In the genomic region with DNA sequence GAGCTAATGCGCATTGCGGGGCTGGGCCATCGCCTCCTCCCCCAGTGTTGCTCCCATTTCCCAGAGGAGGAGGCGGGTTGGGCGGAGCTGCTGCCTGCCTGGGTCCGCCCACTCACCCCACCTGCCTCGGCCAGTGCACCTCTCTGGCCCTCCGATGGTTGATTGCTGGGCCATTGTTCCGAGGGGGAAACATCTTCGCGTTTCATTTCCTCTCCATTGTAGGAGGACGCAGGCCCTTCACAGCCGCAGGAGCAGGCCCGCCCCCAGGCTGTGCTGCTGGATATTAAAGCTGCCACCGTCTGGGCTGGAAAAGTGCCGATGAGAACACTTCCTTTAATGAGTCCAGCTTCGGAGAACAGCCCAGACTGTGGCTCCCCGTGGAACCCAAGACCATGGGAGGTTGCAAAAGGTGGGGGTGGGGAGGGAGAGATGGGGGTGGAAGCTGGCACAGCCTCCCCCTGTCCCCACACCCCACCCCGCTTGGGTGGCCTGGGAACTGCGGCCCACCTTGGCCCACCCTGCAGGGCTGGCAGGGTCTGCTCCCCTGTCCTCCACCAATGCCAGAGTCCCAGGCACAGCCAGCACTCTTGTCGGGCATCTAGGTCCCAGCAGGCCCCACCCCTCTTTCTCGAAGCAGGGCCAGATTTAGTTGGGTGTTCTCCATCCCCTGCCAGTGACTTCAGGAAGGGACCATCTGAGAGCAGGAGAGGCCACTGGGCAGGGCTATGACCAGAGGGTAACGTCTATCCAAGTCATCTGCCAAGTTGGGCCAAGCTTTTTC, we compare ENCODE assay signal across 18 cellular contexts.
DNase-seq lines count a peak whose midpoint lies in the region; ATAC-seq and TF ChIP-seq lines count a peak whose summit lies in the region.
"Had no signal": no experiment of that assay in that cellular context is flagged by ENCODE, and none has a peak within 500 bp of the region (broad histone marks: within the 10 kb centered on the region; RNA-seq: fewer than 3 reads in every experiment).

No MANE protein-coding gene starts in this region.

- H3K9me3 ChIP-seq in hepatocyte (ENCODE audit: low read depth) (no peaks in the 10 kb centered on the region), osteoblast (ENCODE audit: low read depth, low read length) (no peaks in the 10 kb centered on the region)
- H3K9me3 ChIP-seq: A549, SJCRH30, tibial artery had no signal

- no peaks in the 10 kb centered on the region for H3K9me2 ChIP-seq in hepatocyte (replicated peaks; ENCODE audit: insufficient read depth)

- H2AFZ ChIP-seq in hepatocyte (no peak overlapping the region), osteoblast (ENCODE audit: low read length) (no peak overlapping the region)

- ATAC-seq in SK-N-SH treated with all-trans-retinoic acid at 6 μM for 48 hours (no peak), GM18511 (IDR thresholded peaks at IDR 0.05; ENCODE audit: unreplicated experiment) (no peak)
- ATAC-seq: A549; naive thymus-derived CD8-positive, alpha-beta T cell had no signal

- WGBS in hepatocyte (ENCODE audit: low lambda C conversion rate, missing lambda C conversion rate): 21% methylated on average over 21 of the region's 23 CpGs

- H3K36me3 ChIP-seq in hepatocyte (replicated peaks; ENCODE audit: insufficient read depth, low read depth): no peaks in the 10 kb centered on the region
- H3K36me3 ChIP-seq in osteoblast (ENCODE audit: insufficient read depth, low read length): no peaks in the 10 kb centered on the region
- H3K36me3 ChIP-seq: SJCRH30, tibial artery had no signal

- H3K4me3 ChIP-seq in hepatocyte (no peak overlapping the region), osteoblast (ENCODE audit: insufficient read depth, low read length) (no peak overlapping the region)
- H3K4me3 ChIP-seq: A549, SJCRH30, tibial artery had no signal

- H3K4me1 ChIP-seq in hepatocyte (ENCODE audit: insufficient read depth) (no peaks in the 10 kb centered on the region), osteoblast (ENCODE audit: insufficient read depth, low read length) (no peaks in the 10 kb centered on the region)
- H3K4me1 ChIP-seq: A549 had no signal

- H3K27ac ChIP-seq in hepatocyte: no peak overlapping the region
- H3K27ac ChIP-seq in osteoblast (ENCODE audit: low read depth, low read length): no peak overlapping the region
- H3K27ac ChIP-seq: A549, SJCRH30, tibial artery had no signal

- H3K79me2 ChIP-seq in hepatocyte (no peaks in the 10 kb centered on the region), osteoblast (ENCODE audit: insufficient read depth, low read length) (no peaks in the 10 kb centered on the region)

- peaks cover 14% of the 10 kb centered on the region for H3K27me3 ChIP-seq in hepatocyte
- H3K27me3 ChIP-seq in osteoblast (ENCODE audit: insufficient read depth, low read length): peaks cover 5% of the 10 kb centered on the region
- H3K27me3 ChIP-seq: SJCRH30 had no signal

- DNase-seq in NCI-H2029 (lab: John Stamatoyannopoulos, UW) (peak; percentile 51), NCI-H2029 treated with DMSO at 0.1 percent for 48 hours (lab: John Stamatoyannopoulos, UW) (no peak), SW480 (ENCODE audit: low spot score) (peak; percentile 83), hepatocyte (ENCODE audit: low spot score) (no peak), osteoblast (ENCODE audit: insufficient read length, low spot score, missing footprints) (peak; percentile 85)
- no peak for DNase-seq in stimulated activated CD4-positive, alpha-beta T cell treated with anti-CD3 and anti-CD28 coated beads, Interleukin-2, amount 100 ng/mL, for 48 hours
- DNase-seq: activated CD4-positive, alpha-beta T cell treated with anti-CD3 and anti-CD28 coated beads, Interleukin-2, amount 50 U/mL, for 4 hours; activated T-cell treated with anti-CD3 and anti-CD28 coated beads, Interleukin-2, amount 50 U/mL, for 48 hours; cerebellar nuclear complex; NCI-H1930; SJCRH30; stimulated activated CD4-positive, alpha-beta T cell treated with anti-CD3 and anti-CD28 coated beads, Interleukin-4, amount 100 ng/mL, for 24 hours; T1000; tibial artery had no signal

- no peaks in the 10 kb centered on the region for H4K20me1 ChIP-seq in hepatocyte (ENCODE audit: insufficient read depth, poor library complexity, severe bottlenecking)
- H4K20me1 ChIP-seq in osteoblast (ENCODE audit: insufficient read depth, low read length): no peaks in the 10 kb centered on the region

- TF ChIP-seq CTCF in hepatocyte (IDR thresholded peaks at IDR 0.05; ENCODE audit: poor library complexity): no peak
- no peak for TF ChIP-seq CTCF in osteoblast (IDR thresholded peaks at IDR 0.05; ENCODE audit: extremely low read depth, low read depth, low read length)

- H3K4me2 ChIP-seq in hepatocyte (peak overlapping the region; percentile 29), osteoblast (ENCODE audit: insufficient read depth, low read length) (no peak overlapping the region)
- H3K4me2 ChIP-seq: A549 had no signal

TF ChIP-seq in SK-N-SH treated with all-trans-retinoic acid at 6 μM for 48 hours, 23 proteins besides CTCF, POLR2A, EP300 and RAD21 (continues in another document):
- no peak for TF ChIP-seq ZFP30 (CRISPR knock-in tag; IDR thresholded peaks at IDR 0.05)
- no peak for TF ChIP-seq CSDC2 (CRISPR knock-in tag; IDR thresholded peaks at IDR 0.05)
- TF ChIP-seq ZFP3 (CRISPR knock-in tag; IDR thresholded peaks at IDR 0.05): no peak
- no peak for TF ChIP-seq ARNTL (CRISPR knock-in tag; IDR thresholded peaks at IDR 0.05; ENCODE audit: borderline replicate concordance, low read depth)
- TF ChIP-seq, protein P1, sequence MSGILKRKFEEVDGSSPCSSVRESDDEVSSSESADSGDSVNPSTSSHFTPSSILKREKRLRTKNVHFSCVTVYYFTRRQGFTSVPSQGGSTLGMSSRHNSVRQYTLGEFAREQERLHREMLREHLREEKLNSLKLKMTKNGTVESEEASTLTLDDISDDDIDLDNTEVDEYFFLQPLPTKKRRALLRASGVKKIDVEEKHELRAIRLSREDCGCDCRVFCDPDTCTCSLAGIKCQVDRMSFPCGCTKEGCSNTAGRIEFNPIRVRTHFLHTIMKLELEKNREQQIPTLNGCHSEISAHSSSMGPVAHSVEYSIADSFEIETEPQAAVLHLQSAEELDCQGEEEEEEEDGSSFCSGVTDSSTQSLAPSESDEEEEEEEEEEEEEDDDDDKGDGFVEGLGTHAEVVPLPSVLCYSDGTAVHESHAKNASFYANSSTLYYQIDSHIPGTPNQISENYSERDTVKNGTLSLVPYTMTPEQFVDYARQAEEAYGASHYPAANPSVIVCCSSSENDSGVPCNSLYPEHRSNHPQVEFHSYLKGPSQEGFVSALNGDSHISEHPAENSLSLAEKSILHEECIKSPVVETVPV (CRISPR knock-in tag; IDR thresholded peaks at IDR 0.05): no peak
- no peak for TF ChIP-seq SNAI2 (CRISPR knock-in tag; IDR thresholded peaks at IDR 0.05)
- TF ChIP-seq TCF4 (CRISPR knock-in tag; IDR thresholded peaks at IDR 0.05; ENCODE audit: borderline replicate concordance): no peak
- no peak for TF ChIP-seq ESRRG (CRISPR knock-in tag; IDR thresholded peaks at IDR 0.05)
- no peak for TF ChIP-seq ZNF8 (CRISPR knock-in tag; IDR thresholded peaks at IDR 0.05)
- no peak for TF ChIP-seq ZNF565 (CRISPR knock-in tag; conservative IDR thresholded peaks at IDR 0.05; ENCODE audit: low read depth)
- TF ChIP-seq, protein P2, sequence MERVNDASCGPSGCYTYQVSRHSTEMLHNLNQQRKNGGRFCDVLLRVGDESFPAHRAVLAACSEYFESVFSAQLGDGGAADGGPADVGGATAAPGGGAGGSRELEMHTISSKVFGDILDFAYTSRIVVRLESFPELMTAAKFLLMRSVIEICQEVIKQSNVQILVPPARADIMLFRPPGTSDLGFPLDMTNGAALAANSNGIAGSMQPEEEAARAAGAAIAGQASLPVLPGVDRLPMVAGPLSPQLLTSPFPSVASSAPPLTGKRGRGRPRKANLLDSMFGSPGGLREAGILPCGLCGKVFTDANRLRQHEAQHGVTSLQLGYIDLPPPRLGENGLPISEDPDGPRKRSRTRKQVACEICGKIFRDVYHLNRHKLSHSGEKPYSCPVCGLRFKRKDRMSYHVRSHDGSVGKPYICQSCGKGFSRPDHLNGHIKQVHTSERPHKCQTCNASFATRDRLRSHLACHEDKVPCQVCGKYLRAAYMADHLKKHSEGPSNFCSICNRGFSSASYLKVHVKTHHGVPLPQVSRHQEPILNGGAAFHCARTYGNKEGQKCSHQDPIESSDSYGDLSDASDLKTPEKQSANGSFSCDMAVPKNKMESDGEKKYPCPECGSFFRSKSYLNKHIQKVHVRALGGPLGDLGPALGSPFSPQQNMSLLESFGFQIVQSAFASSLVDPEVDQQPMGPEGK (CRISPR knock-in tag; IDR thresholded peaks at IDR 0.05; ENCODE audit: borderline replicate concordance): no peak
- TF ChIP-seq, protein P3, sequence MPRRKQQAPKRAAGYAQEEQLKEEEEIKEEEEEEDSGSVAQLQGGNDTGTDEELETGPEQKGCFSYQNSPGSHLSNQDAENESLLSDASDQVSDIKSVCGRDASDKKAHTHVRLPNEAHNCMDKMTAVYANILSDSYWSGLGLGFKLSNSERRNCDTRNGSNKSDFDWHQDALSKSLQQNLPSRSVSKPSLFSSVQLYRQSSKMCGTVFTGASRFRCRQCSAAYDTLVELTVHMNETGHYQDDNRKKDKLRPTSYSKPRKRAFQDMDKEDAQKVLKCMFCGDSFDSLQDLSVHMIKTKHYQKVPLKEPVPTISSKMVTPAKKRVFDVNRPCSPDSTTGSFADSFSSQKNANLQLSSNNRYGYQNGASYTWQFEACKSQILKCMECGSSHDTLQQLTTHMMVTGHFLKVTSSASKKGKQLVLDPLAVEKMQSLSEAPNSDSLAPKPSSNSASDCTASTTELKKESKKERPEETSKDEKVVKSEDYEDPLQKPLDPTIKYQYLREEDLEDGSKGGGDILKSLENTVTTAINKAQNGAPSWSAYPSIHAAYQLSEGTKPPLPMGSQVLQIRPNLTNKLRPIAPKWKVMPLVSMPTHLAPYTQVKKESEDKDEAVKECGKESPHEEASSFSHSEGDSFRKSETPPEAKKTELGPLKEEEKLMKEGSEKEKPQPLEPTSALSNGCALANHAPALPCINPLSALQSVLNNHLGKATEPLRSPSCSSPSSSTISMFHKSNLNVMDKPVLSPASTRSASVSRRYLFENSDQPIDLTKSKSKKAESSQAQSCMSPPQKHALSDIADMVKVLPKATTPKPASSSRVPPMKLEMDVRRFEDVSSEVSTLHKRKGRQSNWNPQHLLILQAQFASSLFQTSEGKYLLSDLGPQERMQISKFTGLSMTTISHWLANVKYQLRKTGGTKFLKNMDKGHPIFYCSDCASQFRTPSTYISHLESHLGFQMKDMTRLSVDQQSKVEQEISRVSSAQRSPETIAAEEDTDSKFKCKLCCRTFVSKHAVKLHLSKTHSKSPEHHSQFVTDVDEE (CRISPR knock-in tag; IDR thresholded peaks at IDR 0.05): no peak
- TF ChIP-seq PPARA (CRISPR knock-in tag; IDR thresholded peaks at IDR 0.05; ENCODE audit: borderline replicate concordance): no peak

Comparison
In these comparisons a context has a peak if more than half of its experiments do, and no peak if none do; other contexts are left out.
1. DNase-seq: peak in NCI-H2029 (single experiment), SW480 (single experiment) and osteoblast (single experiment); none in NCI-H2029 treated with DMSO at 0.1 percent for 48 hours (single experiment), hepatocyte (single experiment) and stimulated activated CD4-positive, alpha-beta T cell treated with anti-CD3 and anti-CD28 coated beads, Interleukin-2, amount 100 ng/mL, for 48 hours (0 of 2).